In the genomic region with DNA sequence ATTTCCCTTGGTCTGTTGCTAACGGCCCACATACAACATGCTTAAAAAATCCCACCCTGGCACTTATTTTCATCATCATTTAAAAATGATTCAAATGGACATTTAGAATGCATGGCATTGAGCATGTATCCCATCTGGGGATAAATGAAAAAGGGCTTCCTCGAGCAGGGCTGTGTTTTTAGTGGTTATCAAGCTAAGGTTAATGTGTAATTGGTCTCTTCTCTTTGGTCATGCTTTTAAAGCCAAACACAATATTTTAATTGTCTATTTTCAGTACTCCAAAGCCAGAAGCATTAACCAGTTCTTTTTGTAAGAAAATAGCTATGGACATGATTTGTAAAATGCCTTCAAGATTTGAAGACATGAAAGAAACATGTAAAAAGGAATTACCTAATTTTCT, we compare ENCODE assay signal across 24 cellular contexts. TPM values are rescaled to one million over a fixed set of nuclear protein-coding genes. Genes with fewer than 3 reads are reported as not detected.
DNase-seq lines count a peak whose midpoint lies in the region; ATAC-seq and TF ChIP-seq lines count a peak whose summit lies in the region.
"Had no signal": no experiment of that assay in that cellular context is flagged by ENCODE, and none has a peak within 500 bp of the region (broad histone marks: within the 10 kb centered on the region; RNA-seq: fewer than 3 reads in every experiment).

No MANE protein-coding gene starts in this region.

- H3K9me3 Mint-ChIP-seq in HFFc6: peaks cover 5% of the 10 kb centered on the region; the same call in 1 of the 2 replicates
- no peaks in the 10 kb centered on the region for H3K9me3 Mint-ChIP-seq in neural progenitor cell
- H3K9me3 Mint-ChIP-seq in activated naive CD8-positive, alpha-beta T cell treated with anti-CD3 and anti-CD28 coated beads, Interleukin-2, amount 50 U/mL, for 24 hours: no peaks in the 10 kb centered on the region
- H3K9me3 Mint-ChIP-seq: stimulated activated memory B cell treated with anti-CD40 and anti-IgM and Interleukin-4, amounts not matched to agents 10 μg/mL and 1 μg/mL and 100 μg/mL, for 72 hours had no signal

- H3K36me3 Mint-ChIP-seq in HFFc6 (ENCODE audit: low read depth) (peaks cover 61% of the 10 kb centered on the region), neural progenitor cell (no peaks in the 10 kb centered on the region)
- no peaks in the 10 kb centered on the region for H3K36me3 Mint-ChIP-seq in activated naive CD8-positive, alpha-beta T cell treated with anti-CD3 and anti-CD28 coated beads, Interleukin-2, amount 50 U/mL, for 24 hours (ENCODE audit: low read depth)
- H3K36me3 Mint-ChIP-seq: CD4-positive, alpha-beta memory T cell; stimulated activated memory B cell treated with anti-CD40 and anti-IgM and Interleukin-4, amounts not matched to agents 10 μg/mL and 1 μg/mL and 100 μg/mL, for 72 hours had no signal

- H3K4me3 Mint-ChIP-seq in HFFc6 (peak overlapping the region; percentile 98), neural progenitor cell (peak overlapping the region; percentile 96)
- H3K4me3 Mint-ChIP-seq in activated naive CD8-positive, alpha-beta T cell treated with anti-CD3 and anti-CD28 coated beads, Interleukin-2, amount 50 U/mL, for 24 hours: no peak overlapping the region
- H3K4me3 Mint-ChIP-seq: CD4-positive, alpha-beta memory T cell; stimulated activated memory B cell treated with anti-CD40 and anti-IgM and Interleukin-4, amounts not matched to agents 10 μg/mL and 1 μg/mL and 100 μg/mL, for 72 hours had no signal

- H3K27me3 Mint-ChIP-seq in HFFc6 (ENCODE audit: insufficient read depth): no peaks in the 10 kb centered on the region; the same call in 1 of the 2 replicates
- peaks cover 30% of the 10 kb centered on the region for H3K27me3 Mint-ChIP-seq in neural progenitor cell (ENCODE audit: insufficient read depth, low read depth)
- peaks cover 46% of the 10 kb centered on the region for H3K27me3 Mint-ChIP-seq in activated naive CD8-positive, alpha-beta T cell treated with anti-CD3 and anti-CD28 coated beads, Interleukin-2, amount 50 U/mL, for 24 hours

- H3K4me1 Mint-ChIP-seq in HFFc6 (ENCODE audit: low read depth): peaks cover 46% of the 10 kb centered on the region
- peaks cover 29% of the 10 kb centered on the region for H3K4me1 Mint-ChIP-seq in neural progenitor cell
- H3K4me1 Mint-ChIP-seq in activated naive CD8-positive, alpha-beta T cell treated with anti-CD3 and anti-CD28 coated beads, Interleukin-2, amount 50 U/mL, for 24 hours: peaks cover 4% of the 10 kb centered on the region

- H4K20me1 ChIP-seq in neural progenitor cell (ENCODE audit: low read depth): no peaks in the 10 kb centered on the region

- H3K4me2 ChIP-seq in neural progenitor cell: peak overlapping the region; percentile 24
- H3K4me2 ChIP-seq: A549, KMS-11 had no signal

- H3K27me3 ChIP-seq in neural progenitor cell: peaks cover 54% of the 10 kb centered on the region

- no peak overlapping the region for H3K9ac ChIP-seq in neural progenitor cell
- H3K9ac ChIP-seq: KMS-11 had no signal

- peaks cover 18% of the 10 kb centered on the region for H3K4me1 ChIP-seq in neural progenitor cell
- H3K4me1 ChIP-seq: colonic mucosa, prostate gland had no signal

- ATAC-seq in activated naive CD8-positive, alpha-beta T cell treated with anti-CD3 and anti-CD28 coated beads, Interleukin-2, amount 50 U/mL, for 24 hours: no peak
- no peak for ATAC-seq in HG03432 (IDR thresholded peaks at IDR 0.05; ENCODE audit: unreplicated experiment)
- ATAC-seq: A549; gastrocnemius medialis; left ventricle myocardium superior; stimulated activated memory B cell treated with anti-CD40 and anti-IgM and Interleukin-4, amounts not matched to agents 10 μg/mL and 1 μg/mL and 100 μg/mL, for 72 hours had no signal

- H3K27ac Mint-ChIP-seq in HFFc6: peak overlapping the region; percentile 91
- no peak overlapping the region for H3K27ac Mint-ChIP-seq in neural progenitor cell
- no peak overlapping the region for H3K27ac Mint-ChIP-seq in activated naive CD8-positive, alpha-beta T cell treated with anti-CD3 and anti-CD28 coated beads, Interleukin-2, amount 50 U/mL, for 24 hours
- H3K27ac Mint-ChIP-seq: CD4-positive, alpha-beta memory T cell; stimulated activated memory B cell treated with anti-CD40 and anti-IgM and Interleukin-4, amounts not matched to agents 10 μg/mL and 1 μg/mL and 100 μg/mL, for 72 hours had no signal

- POLR2A ChIA-PET in AG04449 (lab: Yijun Ruan, JAX): no interaction called here

- CTCF ChIA-PET in AG04449 (lab: Yijun Ruan, JAX): interaction anchor here (1.2 to 7.2 kb wide), 4 partner anchors 9 to 254 kb away, joined by 3 to 62 read pairs (median 11); no protein-coding TSS in a partner anchor

- H3F3A ChIP-seq in neural progenitor cell (ENCODE audit: low read depth): peaks cover 12% of the 10 kb centered on the region

- no peaks in the 10 kb centered on the region for H3K9me3 ChIP-seq in neural progenitor cell (ENCODE audit: low read depth)
- H3K9me3 ChIP-seq: A549, colonic mucosa, gastrocnemius medialis, prostate gland had no signal

- DNase-seq in AG04449 (ENCODE audit: low read depth, low spot score) (no peak), HFFc6 (no peak), cerebellar cortex (ENCODE audit: low spot score) (peak; percentile 46), neural progenitor cell (ENCODE audit: low spot score) (no peak), pons (ENCODE audit: low spot score) (no peak), NCI-H226 (no peak)
- DNase-seq in activated naive CD8-positive, alpha-beta T cell treated with anti-CD3 and anti-CD28 coated beads, Interleukin-2, amount 50 U/mL, for 24 hours: no peak
- DNase-seq: activated effector memory CD4-positive, alpha-beta T cell treated with Interleukin-2 at 50 U/mL for 16 hours; amniotic stem cell; CD4-positive, alpha-beta memory T cell; colonic mucosa; DND-41; gastrocnemius medialis; left ventricle myocardium superior; NCI-H1092 treated with DMSO at 0.1 percent for 48 hours; NCI-H2107; NCI-H526 treated with DMSO at 0.1 percent for 48 hours; T1000 had no signal

- H2AFZ ChIP-seq in neural progenitor cell (replicated peaks): no peak overlapping the region

- no peaks in the 10 kb centered on the region for H3K36me3 ChIP-seq in neural progenitor cell
- H3K36me3 ChIP-seq: colonic mucosa, gastrocnemius medialis, prostate gland had no signal

- no peak overlapping the region for H3K27ac ChIP-seq in neural progenitor cell
- H3K27ac ChIP-seq: A549, colonic mucosa, gastrocnemius medialis, KMS-11, prostate gland had no signal

- H3K4me3 ChIP-seq in AG04449 (ENCODE audit: low read depth, low read length): peak overlapping the region; percentile 93
- H3K4me3 ChIP-seq in neural progenitor cell: no peak overlapping the region
- H3K4me3 ChIP-seq: A549, colonic mucosa, prostate gland had no signal

- no peak for TF ChIP-seq CTCF in AG04449 (IDR thresholded peaks at IDR 0.05; ENCODE audit: insufficient read depth, low read length, missing control alignments)
- TF ChIP-seq CTCF in HFFc6 (IDR thresholded peaks at IDR 0.05): no peak
- TF ChIP-seq CTCF in neural progenitor cell (IDR thresholded peaks at IDR 0.05): no peak

- H3K79me2 ChIP-seq in neural progenitor cell (ENCODE audit: low read depth): no peaks in the 10 kb centered on the region

RNA-seq across cellular contexts. Expression of a gene that starts 1.9 kb away (rescaled TPM):
- 100 to 1,000 TPM in 2 of 6 experiments, 10 to 100 TPM in 4; 65.7 to 106 (median 93.3) TPM for total RNA-seq in HFFc6 (2021; fragmentation: NEBNext Ultra II Directional; extraction: Animal tissue kit (Norgen Biotek cat#: 25700))
- total RNA-seq in neural progenitor cell (ENCODE audit: low replicate concordance): 0.22 and 4.5 TPM in 2 replicates
- total RNA-seq: CD4-positive, alpha-beta memory T cell; OCI-LY7 had no signal

Comparison
In these comparisons a context has a peak if more than half of its experiments do, and no peak if none do; other contexts are left out.
1. RNA of a gene that starts 1.9 kb away (total RNA-seq): 65.7 to 106 TPM in HFFc6; 0.22 to 4.5 TPM in neural progenitor cell; every median in the first group is over 10 times any median in the second.